In genomic region chr13:47809411-47809810, GRCh38 we compare ENCODE assay signal across 25 cellular contexts.
DNase-seq lines count a peak whose midpoint lies in the region; FAIRE-seq and TF ChIP-seq lines count a peak whose summit lies in the region.
"Had no signal": no experiment of that assay in that cellular context is flagged by ENCODE, and none has a peak within 500 bp of the region (broad histone marks: within the 10 kb centered on the region; RNA-seq: fewer than 3 reads in every experiment).

No MANE protein-coding gene starts in this region.

- H4K8ac ChIP-seq in H1 (ENCODE audit: extremely low read depth, insufficient read depth, low read length) (no peak overlapping the region), mesendoderm (ENCODE audit: low read depth, low read length) (no peak overlapping the region), trophoblast cell (ENCODE audit: low read depth, low read length) (no peak overlapping the region)

- H3K56ac ChIP-seq in H1 (replicated peaks; ENCODE audit: insufficient read length, low read depth, low read length) (no peak overlapping the region), mesendoderm (ENCODE audit: low read length) (no peak overlapping the region)

- no peak overlapping the region for H2AK5ac ChIP-seq in H1 (ENCODE audit: low read depth, low read length)
- no peak overlapping the region for H2AK5ac ChIP-seq in mesendoderm (ENCODE audit: low read length)
- H2AK5ac ChIP-seq in trophoblast cell (ENCODE audit: low read length), result no peak overlapping the region

- CTCF ChIA-PET in H1 (lab: Charles Lee; ENCODE audit: partially characterized antibody), result interaction anchor here (0.7 to 1.6 kb wide), 4 partner anchors 11 to 49 kb away, joined by 3 to 6 read pairs (median 5); no protein-coding TSS in a partner anchor

- H4K20me1 ChIP-seq in H1 (replicated peaks in 1 of 2; ENCODE audit: control insufficient read depth in 1 of 2, insufficient read depth in 2 of 2, low read length in 2 of 2), result no peaks in the 10 kb centered on the region
- H4K20me1 ChIP-seq: BLaER1 treated with 17β-estradiol and CSF1 and Interleukin-3, amounts not matched to agents 10 nM and 100 nM had no signal

- H3K4me1 ChIP-seq in H1 (replicated peaks in 1 of 4; ENCODE audit: control insufficient read depth in 3 of 4, insufficient read depth in 4 of 4, low read length in 3 of 4), result peaks cover 0 to 8% (median 5%) of the 10 kb centered on the region in 4 experiments; a peak in 3 of 7 replicates
- H3K4me1 ChIP-seq in mesendoderm (ENCODE audit: control insufficient read depth, low read depth, low read length), result no peaks in the 10 kb centered on the region
- H3K4me1 ChIP-seq in trophoblast cell (ENCODE audit: control insufficient read depth in 1 of 2, insufficient read depth in 2 of 2, low read length in 2 of 2), result peaks cover 2 to 3% of the 10 kb centered on the region in 2 experiments
- H3K4me1 ChIP-seq: BLaER1 treated with 17β-estradiol and CSF1 and Interleukin-3, amounts not matched to agents 10 nM and 100 nM had no signal

- no peak for TF ChIP-seq POLR2A in H1 (IDR thresholded peaks at IDR 0.05; ENCODE audit: control extremely low read depth in 1 of 2, low read depth in 2 of 2, low read length in 2 of 2)

- H3K27me3 ChIP-seq in H1 (replicated peaks in 1 of 4; ENCODE audit: control insufficient read depth in 3 of 4, extremely low read depth in 1 of 4, insufficient read depth in 3 of 4, low read length in 3 of 4) (no peaks in the 10 kb centered on the region), mesendoderm (ENCODE audit: insufficient read depth, low read length, poor library complexity) (no peaks in the 10 kb centered on the region), trophoblast cell (ENCODE audit: insufficient read depth, low read length) (no peaks in the 10 kb centered on the region)
- H3K27me3 ChIP-seq: BLaER1 treated with 17β-estradiol and CSF1 and Interleukin-3, amounts not matched to agents 10 nM and 100 nM had no signal

- no peak overlapping the region for H3K4ac ChIP-seq in H1 (replicated peaks; ENCODE audit: insufficient read length, low read depth, low read length)
- H3K4ac ChIP-seq in mesendoderm (ENCODE audit: low read depth, low read length), result peak overlapping the region; percentile 4
- no peak overlapping the region for H3K4ac ChIP-seq in trophoblast cell (ENCODE audit: low read depth, low read length)

- H2AFZ ChIP-seq in H1 (ENCODE audit: low read length) (peak overlapping the region; percentile 48; the same call in 1 of the 2 replicates), trophoblast cell (ENCODE audit: insufficient read depth, low read length, poor library complexity) (no peak overlapping the region)

- H3K79me1 ChIP-seq in H1 (ENCODE audit: low read depth, low read length) (no peaks in the 10 kb centered on the region), mesendoderm (ENCODE audit: low read length) (no peaks in the 10 kb centered on the region), trophoblast cell (ENCODE audit: low read length) (peaks cover 2% of the 10 kb centered on the region)

- H3K79me2 ChIP-seq in H1 (ENCODE audit: control insufficient read depth in 1 of 2, insufficient read depth in 2 of 2, low read length in 2 of 2) (no peaks in the 10 kb centered on the region), mesendoderm (ENCODE audit: control insufficient read depth, insufficient read depth, low read length) (no peaks in the 10 kb centered on the region), trophoblast cell (ENCODE audit: control insufficient read depth, insufficient read depth, low read length, poor library complexity) (peaks cover 2% of the 10 kb centered on the region)

- no peak for TF ChIP-seq RAD21 in H1 (IDR thresholded peaks at IDR 0.05 in 1 of 2, conservative IDR thresholded peaks at IDR 0.05 in 1 of 2; ENCODE audit: low read depth in 2 of 2, low read length in 2 of 2)

- H2BK12ac ChIP-seq in H1 (ENCODE audit: low read depth, low read length) (no peak overlapping the region; the same call in 1 of the 2 replicates), trophoblast cell (ENCODE audit: low read length) (no peak overlapping the region)

- H3K36me3 ChIP-seq in H1 (ENCODE audit: control insufficient read depth in 2 of 4, insufficient read depth in 4 of 4, low read length in 3 of 4) (no peaks in the 10 kb centered on the region), mesendoderm (ENCODE audit: control insufficient read depth, insufficient read depth, low read length) (no peaks in the 10 kb centered on the region), trophoblast cell (ENCODE audit: control insufficient read depth in 1 of 2, insufficient read depth in 2 of 2, low read length in 2 of 2) (no peaks in the 10 kb centered on the region)
- H3K36me3 ChIP-seq: BLaER1 treated with 17β-estradiol and CSF1 and Interleukin-3, amounts not matched to agents 10 nM and 100 nM had no signal

- H4K91ac ChIP-seq in H1 (replicated peaks; ENCODE audit: insufficient read length, low read length) (no peak overlapping the region), trophoblast cell (ENCODE audit: low read depth, low read length) (no peak overlapping the region)

- TF ChIP-seq EP300 in H1 (IDR thresholded peaks at IDR 0.05; ENCODE audit: borderline replicate concordance in 1 of 2, low read depth in 2 of 2, low read length in 2 of 2), result no peak

- H4K12ac ChIP-seq in trophoblast cell (ENCODE audit: low read depth, low read length), result no peak overlapping the region

- H3K14ac ChIP-seq in H1 (ENCODE audit: insufficient read length) (no peak overlapping the region), trophoblast cell (ENCODE audit: low read length) (no peak overlapping the region)

- WGBS in H1 (ENCODE audit: extremely low coverage in 1 of 2, insufficient coverage in 1 of 2, insufficient read length in 1 of 2, insufficient replicate concordance in 2 of 2, low coverage in 1 of 2, low lambda C conversion rate in 2 of 2, missing lambda C conversion rate in 1 of 2), 2 experiments, result 100% methylated on average over 1 of the region's 1 CpG; no CpG with 5 or more reads in 1 of the 2 experiments
- no CpG with 5 or more reads among the region's 1 CpG for WGBS in mesendoderm (ENCODE audit: extremely low coverage, insufficient coverage, low lambda C conversion rate)
- WGBS in trophoblast cell (ENCODE audit: extremely low coverage, insufficient coverage, insufficient read length), result no CpG with 5 or more reads among the region's 1 CpG

- H3K4me2 ChIP-seq in H1 (ENCODE audit: insufficient read depth in 1 of 2, low read depth in 2 of 2, low read length in 2 of 2) (no peak overlapping the region), mesendoderm (ENCODE audit: low read length) (no peak overlapping the region), trophoblast cell (ENCODE audit: low read length) (peak overlapping the region; percentile 25)
- H3K4me2 ChIP-seq: BLaER1 treated with 17β-estradiol and CSF1 and Interleukin-3, amounts not matched to agents 10 nM and 100 nM had no signal

- no peak for TF ChIP-seq CTCF in H1 (IDR thresholded peaks at IDR 0.05; ENCODE audit: control extremely low read depth in 1 of 3, insufficient read depth in 1 of 3, low read depth in 1 of 3, low read length in 3 of 3)

- H3K9me3 ChIP-seq in H1 (ENCODE audit: insufficient read depth in 2 of 2, low read depth in 1 of 2, low read length in 1 of 2) (no peaks in the 10 kb centered on the region), trophoblast cell (ENCODE audit: insufficient read depth, low read depth, low read length) (no peaks in the 10 kb centered on the region)
- H3K9me3 ChIP-seq: BLaER1 treated with 17β-estradiol and CSF1 and Interleukin-3, amounts not matched to agents 10 nM and 100 nM had no signal

- H3K23ac ChIP-seq in H1 (ENCODE audit: insufficient read length) (no peak overlapping the region), mesendoderm (ENCODE audit: low read length) (no peak overlapping the region), trophoblast cell (ENCODE audit: low read length) (no peak overlapping the region)

- H2BK15ac ChIP-seq in H1 (ENCODE audit: low read length), result no peak overlapping the region
- no peak overlapping the region for H2BK15ac ChIP-seq in mesendoderm (replicated peaks; ENCODE audit: low read depth)

- POLR2A ChIA-PET in H1 (lab: Charles Lee; ENCODE audit: partially characterized antibody), result interaction anchor here (0.7 to 1.7 kb wide), 2 partner anchors 126 to 229 kb away, joined by 3 to 8 read pairs; partner anchors contain the start of gene NUDT15

- H2BK20ac ChIP-seq in H1 (ENCODE audit: low read length), result no peak overlapping the region

- H2BK120ac ChIP-seq in H1 (replicated peaks; ENCODE audit: low read depth, low read length) (no peak overlapping the region), mesendoderm (ENCODE audit: low read depth, low read length) (no peak overlapping the region), trophoblast cell (ENCODE audit: insufficient read depth, low read length, poor library complexity) (no peak overlapping the region)

- H3K27ac ChIP-seq in H1 (ENCODE audit: low read depth, low read length) (no peak overlapping the region), mesendoderm (ENCODE audit: low read depth, low read length) (no peak overlapping the region), trophoblast cell (ENCODE audit: low read depth, low read length) (no peak overlapping the region)
- H3K27ac ChIP-seq: BLaER1 treated with 17β-estradiol and CSF1 and Interleukin-3, amounts not matched to agents 10 nM and 100 nM; C4-2B had no signal

- H2BK5ac ChIP-seq in H1 (ENCODE audit: low read depth, low read length) (no peak overlapping the region), mesendoderm (ENCODE audit: low read length) (no peak overlapping the region), trophoblast cell (ENCODE audit: low read depth, low read length, poor library complexity) (no peak overlapping the region)

- no peak overlapping the region for H3K9ac ChIP-seq in H1 (replicated peaks in 1 of 4; ENCODE audit: extremely low read depth in 1 of 4, low read depth in 3 of 4, low read length in 3 of 4)
- H3K9ac ChIP-seq in mesendoderm (ENCODE audit: low read length), result no peak overlapping the region
- H3K9ac ChIP-seq in trophoblast cell (ENCODE audit: low read length), result no peak overlapping the region
- H3K9ac ChIP-seq: BLaER1 treated with 17β-estradiol and CSF1 and Interleukin-3, amounts not matched to agents 10 nM and 100 nM had no signal

- H3K23me2 ChIP-seq in H1 (ENCODE audit: low read depth, low read length), result no peaks in the 10 kb centered on the region

- DNase-seq in ELF-1 (ENCODE audit: low read depth, low spot score) (peak; percentile 43), H1 (ENCODE audit: low read depth in 1 of 2, low spot score in 2 of 2) (no peak), mesendoderm (no peak), trophoblast cell (peak; percentile 72 to 92), retina (no peak), CD1c-positive myeloid dendritic cell (ENCODE audit: extremely low spot score) (no peak), cerebellum (ENCODE audit: low spot score) (no peak), HuH-7.5 (ENCODE audit: low spot score) (no peak)
- DNase-seq: 8988T; AML-193; Calu3; CD4-positive, alpha-beta memory T cell; CD4-positive, CD25-positive, alpha-beta regulatory T cell; CD8-positive, alpha-beta memory T cell; COR-L47; DMS79 treated with DMSO at 0.1 percent for 48 hours; GDM1 had no signal

- no peak for FAIRE-seq in H1 (lab: Jason Lieb, UNC)
- FAIRE-seq: A204.1, D721Med, GM12878, GM12892, GM18507, GM19239 had no signal

- H4K5ac ChIP-seq in H1 (ENCODE audit: insufficient read length, low read depth, low read length) (no peak overlapping the region), mesendoderm (ENCODE audit: low read length) (no peak overlapping the region)

- H3K18ac ChIP-seq in H1 (ENCODE audit: extremely low read depth, low read length) (no peak overlapping the region), mesendoderm (ENCODE audit: low read length) (no peak overlapping the region), trophoblast cell (ENCODE audit: low read length) (no peak overlapping the region)

- no peak overlapping the region for H3K4me3 ChIP-seq in H1 (ENCODE audit: extremely low read depth in 1 of 4, insufficient read depth in 2 of 4, low read depth in 3 of 4, low read length in 4 of 4)
- H3K4me3 ChIP-seq in mesendoderm (ENCODE audit: low read length), result no peak overlapping the region
- no peak overlapping the region for H3K4me3 ChIP-seq in trophoblast cell (ENCODE audit: low read depth, low read length)
- H3K4me3 ChIP-seq: BLaER1 treated with 17β-estradiol and CSF1 and Interleukin-3, amounts not matched to agents 10 nM and 100 nM; GM12878 had no signal

Comparison
In these comparisons a context has a peak if more than half of its experiments do, and no peak if none do; other contexts are left out.
1. DNase-seq: peak in ELF-1 (single experiment) and trophoblast cell (2 of 2); none in H1 (0 of 2), mesendoderm (single experiment), retina (single experiment), CD1c-positive myeloid dendritic cell (single experiment), cerebellum (single experiment) and HuH-7.5 (single experiment).